Comparison of ENCODE assay signal across 13 cellular contexts in the genomic region with DNA sequence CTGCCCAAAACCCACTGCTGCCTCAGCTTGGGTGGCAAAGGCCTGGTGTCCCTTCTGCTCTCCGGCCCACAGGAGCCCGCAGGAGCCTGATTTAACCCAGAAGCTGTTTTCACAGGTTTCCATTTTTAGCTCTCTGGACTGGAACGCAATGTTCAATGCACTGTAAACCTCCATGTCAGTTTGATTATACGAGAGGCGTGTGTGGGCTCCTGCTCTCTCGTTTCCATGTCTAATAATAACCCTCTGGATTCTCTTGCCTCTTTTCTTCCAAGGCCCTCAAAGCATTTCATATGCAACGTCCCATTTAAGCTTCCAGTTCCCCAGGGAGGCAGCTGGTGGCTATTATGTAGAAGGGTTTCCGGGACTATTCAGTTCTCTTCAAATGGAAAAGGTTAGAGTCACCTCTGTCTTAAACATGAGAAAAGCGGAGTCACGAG.
DNase-seq lines count a peak whose midpoint lies in the region; ATAC-seq, FAIRE-seq and TF ChIP-seq lines count a peak whose summit lies in the region.
"Had no signal": no experiment of that assay in that cellular context is flagged by ENCODE, and none has a peak within 500 bp of the region (broad histone marks: within the 10 kb centered on the region; RNA-seq: fewer than 3 reads in every experiment).

No MANE protein-coding gene starts in this region.

- no peaks in the 10 kb centered on the region for H3K27me3 ChIP-seq in H1 (replicated peaks in 1 of 4; ENCODE audit: control insufficient read depth in 3 of 4, extremely low read depth in 1 of 4, insufficient read depth in 3 of 4, low read length in 3 of 4)
- no peaks in the 10 kb centered on the region for H3K27me3 ChIP-seq in upper lobe of right lung

- H3K4me1 Mint-ChIP-seq in activated CD4-positive, alpha-beta T cell treated with anti-CD3 and anti-CD28 coated beads, Interleukin-2, amount 10 ng/mL, durations not matched to agents 24 days and 14 days, result no peaks in the 10 kb centered on the region

- H4K91ac ChIP-seq in H1 (replicated peaks; ENCODE audit: insufficient read length, low read length), result peak overlapping the region; percentile 93

- no peaks in the 10 kb centered on the region for H4K20me1 ChIP-seq in H1 (replicated peaks in 1 of 2; ENCODE audit: control insufficient read depth in 1 of 2, insufficient read depth in 2 of 2, low read length in 2 of 2)

- peaks cover 6 to 19% (median 12%) of the 10 kb centered on the region in 4 experiments for H3K4me1 ChIP-seq in H1 (replicated peaks in 1 of 4; ENCODE audit: control insufficient read depth in 3 of 4, insufficient read depth in 4 of 4, low read length in 3 of 4)
- no peaks in the 10 kb centered on the region for H3K4me1 ChIP-seq in upper lobe of right lung

- no peak overlapping the region for H4K8ac ChIP-seq in H1 (ENCODE audit: extremely low read depth, insufficient read depth, low read length)

- peak overlapping the region; percentile 6 for H3K56ac ChIP-seq in H1 (replicated peaks; ENCODE audit: insufficient read length, low read depth, low read length)

- peak overlapping the region; percentile 94 for H2BK120ac ChIP-seq in H1 (replicated peaks; ENCODE audit: low read depth, low read length)

- TF ChIP-seq RAD21 in H1 (IDR thresholded peaks at IDR 0.05 in 1 of 2, conservative IDR thresholded peaks at IDR 0.05 in 1 of 2; ENCODE audit: low read depth in 2 of 2, low read length in 2 of 2), result no peak

- H3K23ac ChIP-seq in H1 (ENCODE audit: insufficient read length), result no peak overlapping the region

- no peak for ATAC-seq in upper lobe of right lung
- ATAC-seq in HG03135 (IDR thresholded peaks at IDR 0.05; ENCODE audit: unreplicated experiment), result no peak

- no peak for TF ChIP-seq POLR2A in H1 (IDR thresholded peaks at IDR 0.05; ENCODE audit: control extremely low read depth in 1 of 2, low read depth in 2 of 2, low read length in 2 of 2)

- no peak overlapping the region for H3K4me3 Mint-ChIP-seq in activated CD4-positive, alpha-beta T cell treated with anti-CD3 and anti-CD28 coated beads, Interleukin-2, amount 10 ng/mL, durations not matched to agents 24 days and 14 days
- H3K4me3 Mint-ChIP-seq: activated T-cell treated with anti-CD3 and anti-CD28 coated beads, Interleukin-2, amount 50 U/mL, for 24 hours; stimulated activated naive CD8-positive, alpha-beta T cell treated with anti-CD3 and anti-CD28 coated beads, Interleukin-15, Interleukin-2, amounts not matched to agents 100 ng/mL and 50 ng/mL, for 24 hours had no signal

- no peak overlapping the region for H3K9ac ChIP-seq in H1 (replicated peaks in 1 of 4; ENCODE audit: extremely low read depth in 1 of 4, low read depth in 3 of 4, low read length in 3 of 4)

- DNase-seq in NCI-H1436 (lab: John Stamatoyannopoulos, UW) (peak; percentile 10), NCI-H1436 treated with DMSO at 0.1 percent for 48 hours (lab: John Stamatoyannopoulos, UW) (no peak), H1 (ENCODE audit: low read depth in 1 of 2, low spot score in 2 of 2) (no peak), middle frontal gyrus (ENCODE audit: extremely low spot score, low spot score) (peak; percentile 9), upper lobe of right lung (no peak)
- DNase-seq in activated CD4-positive, alpha-beta T cell treated with anti-CD3 and anti-CD28 coated beads, Interleukin-2, amount 10 ng/mL, durations not matched to agents 24 days and 14 days, result no peak
- DNase-seq in stimulated activated CD4-positive, alpha-beta T cell treated with anti-CD3 and anti-CD28 coated beads, Interleukin-4, amount 100 ng/mL, for 24 hours, result no peak
- DNase-seq: activated T-cell treated with anti-CD3 and anti-CD28 coated beads, Interleukin-2, amount 50 U/mL, for 24 hours; kidney glomerular epithelial cell; NCI-H1105 treated with DMSO at 0.1 percent for 48 hours; RPMI8226 had no signal

- H2BK5ac ChIP-seq in H1 (ENCODE audit: low read depth, low read length), result peak overlapping the region; percentile 96

- H3K36me3 ChIP-seq in H1 (ENCODE audit: control insufficient read depth in 2 of 4, insufficient read depth in 4 of 4, low read length in 3 of 4) (no peaks in the 10 kb centered on the region), upper lobe of right lung (no peaks in the 10 kb centered on the region)

- H4K5ac ChIP-seq in H1 (ENCODE audit: insufficient read length, low read depth, low read length), result peak overlapping the region; percentile 55

- TF ChIP-seq EP300 in H1 (IDR thresholded peaks at IDR 0.05; ENCODE audit: borderline replicate concordance in 1 of 2, low read depth in 2 of 2, low read length in 2 of 2), result no peak

- H2BK20ac ChIP-seq in H1 (ENCODE audit: low read length), result peak overlapping the region; percentile 94

- peak overlapping the region; percentile 54 for H3K4ac ChIP-seq in H1 (replicated peaks; ENCODE audit: insufficient read length, low read depth, low read length)

- POLR2A ChIA-PET in H1 (lab: Charles Lee; ENCODE audit: partially characterized antibody), result interaction anchor here (0.9 to 2.1 kb wide), 5 partner anchors 9 to 65 kb away, joined by 3 to 6 read pairs (median 4); no protein-coding TSS in a partner anchor

- 44% methylated on average over 10 of the region's 10 CpGs; no CpG with 5 or more reads in 1 of the 2 experiments for WGBS in H1 (ENCODE audit: extremely low coverage in 1 of 2, insufficient coverage in 1 of 2, insufficient read length in 1 of 2, insufficient replicate concordance in 2 of 2, low coverage in 1 of 2, low lambda C conversion rate in 2 of 2, missing lambda C conversion rate in 1 of 2), 2 experiments

- H3K79me2 ChIP-seq in H1 (ENCODE audit: control insufficient read depth in 1 of 2, insufficient read depth in 2 of 2, low read length in 2 of 2), result no peaks in the 10 kb centered on the region

- no peaks in the 10 kb centered on the region for H3K9me3 Mint-ChIP-seq in activated CD4-positive, alpha-beta T cell treated with anti-CD3 and anti-CD28 coated beads, Interleukin-2, amount 10 ng/mL, durations not matched to agents 24 days and 14 days
- H3K9me3 Mint-ChIP-seq: activated T-cell treated with anti-CD3 and anti-CD28 coated beads, Interleukin-2, amount 50 U/mL, for 24 hours; stimulated activated naive CD8-positive, alpha-beta T cell treated with anti-CD3 and anti-CD28 coated beads, Interleukin-15, Interleukin-2, amounts not matched to agents 100 ng/mL and 50 ng/mL, for 24 hours had no signal

- H3K79me1 ChIP-seq in H1 (ENCODE audit: low read depth, low read length), result no peaks in the 10 kb centered on the region

- no peaks in the 10 kb centered on the region for H3K27me3 Mint-ChIP-seq in activated CD4-positive, alpha-beta T cell treated with anti-CD3 and anti-CD28 coated beads, Interleukin-2, amount 10 ng/mL, durations not matched to agents 24 days and 14 days

- H2BK12ac ChIP-seq in H1 (ENCODE audit: low read depth, low read length), result peak overlapping the region; percentile 83

- peak overlapping the region; percentile 24; the same call in 1 of the 2 replicates for H2AK5ac ChIP-seq in H1 (ENCODE audit: low read depth, low read length)

- H3K23me2 ChIP-seq in H1 (ENCODE audit: low read depth, low read length), result no peaks in the 10 kb centered on the region

- no peaks in the 10 kb centered on the region for H3K36me3 Mint-ChIP-seq in activated CD4-positive, alpha-beta T cell treated with anti-CD3 and anti-CD28 coated beads, Interleukin-2, amount 10 ng/mL, durations not matched to agents 24 days and 14 days (ENCODE audit: low read depth)

- FAIRE-seq in H1 (lab: Jason Lieb, UNC), result peak; percentile 52

- H3K27ac ChIP-seq in H1 (ENCODE audit: low read depth, low read length) (peak overlapping the region; percentile 27; the same call in 1 of the 2 replicates), upper lobe of right lung (peak overlapping the region; percentile 3)

- no peak overlapping the region for H3K27ac Mint-ChIP-seq in activated CD4-positive, alpha-beta T cell treated with anti-CD3 and anti-CD28 coated beads, Interleukin-2, amount 10 ng/mL, durations not matched to agents 24 days and 14 days
- H3K27ac Mint-ChIP-seq: activated T-cell treated with anti-CD3 and anti-CD28 coated beads, Interleukin-2, amount 50 U/mL, for 24 hours; stimulated activated naive CD8-positive, alpha-beta T cell treated with anti-CD3 and anti-CD28 coated beads, Interleukin-15, Interleukin-2, amounts not matched to agents 100 ng/mL and 50 ng/mL, for 24 hours had no signal

- peak overlapping the region; percentile 86; the same call in 1 of the 2 replicates for H3K18ac ChIP-seq in H1 (ENCODE audit: extremely low read depth, low read length)

- H3K4me2 ChIP-seq in H1 (ENCODE audit: insufficient read depth in 1 of 2, low read depth in 2 of 2, low read length in 2 of 2), result peak overlapping the region; percentile 23 to 43; a peak in 3 of 4 replicates

- no peaks in the 10 kb centered on the region for H3K9me3 ChIP-seq in H1 (ENCODE audit: insufficient read depth in 2 of 2, low read depth in 1 of 2, low read length in 1 of 2)
- H3K9me3 ChIP-seq in upper lobe of right lung, result no peaks in the 10 kb centered on the region

- no peak overlapping the region for H3K4me3 ChIP-seq in H1 (ENCODE audit: extremely low read depth in 1 of 4, insufficient read depth in 2 of 4, low read depth in 3 of 4, low read length in 4 of 4)
- H3K4me3 ChIP-seq in upper lobe of right lung, result no peak overlapping the region

- TF ChIP-seq CTCF in H1 (IDR thresholded peaks at IDR 0.05; ENCODE audit: control extremely low read depth in 1 of 3, insufficient read depth in 1 of 3, low read depth in 1 of 3, low read length in 3 of 3), result no peak
- no peak for TF ChIP-seq CTCF in upper lobe of right lung (IDR thresholded peaks at IDR 0.05)

- intact Hi-C loops in upper lobe of right lung (cut with DNase I), result no loop called here
- intact Hi-C loops in activated CD4-positive, alpha-beta T cell treated with anti-CD3 and anti-CD28 coated beads, Interleukin-2, amount 10 ng/mL, durations not matched to agents 24 days and 14 days (cut with micrococcal nuclease), result no loop called here

- H3K14ac ChIP-seq in H1 (ENCODE audit: insufficient read length), result no peak overlapping the region

- CTCF ChIA-PET in H1 (lab: Charles Lee; ENCODE audit: partially characterized antibody), result interaction anchor here (0.6 to 1.2 kb wide), 4 partner anchors 9 to 85 kb away, joined by 3 to 5 read pairs (median 4); no protein-coding TSS in a partner anchor

- no peak overlapping the region for H2AFZ ChIP-seq in H1 (ENCODE audit: low read length)

- no peak overlapping the region for H2BK15ac ChIP-seq in H1 (ENCODE audit: low read length)

TF ChIP-seq in H1, 55 proteins besides CTCF, POLR2A, EP300 and RAD21:
- TF ChIP-seq EZH2 (IDR thresholded peaks at IDR 0.05; ENCODE audit: low read depth, low read length, severe bottlenecking) (no peak), FOSL1 (IDR thresholded peaks at IDR 0.05; ENCODE audit: insufficient read depth, low read depth, low read length) (no peak), TCF12 (IDR thresholded peaks at IDR 0.05; ENCODE audit: low read depth, low read length) (no peak), CREB1 (IDR thresholded peaks at IDR 0.05) (no peak), POLR2AphosphoS5 (IDR thresholded peaks at IDR 0.05; ENCODE audit: low read depth, low read length) (no peak)

Comparison
In these comparisons a context has a peak if more than half of its experiments do, and no peak if none do; other contexts are left out.
1. DNase-seq: peak in NCI-H1436 (single experiment) and middle frontal gyrus (single experiment); none in NCI-H1436 treated with DMSO at 0.1 percent for 48 hours (single experiment), H1 (0 of 2), upper lobe of right lung (single experiment), activated CD4-positive, alpha-beta T cell treated with anti-CD3 and anti-CD28 coated beads, Interleukin-2, amount 10 ng/mL, durations not matched to agents 24 days and 14 days (single experiment) and stimulated activated CD4-positive, alpha-beta T cell treated with anti-CD3 and anti-CD28 coated beads, Interleukin-4, amount 100 ng/mL, for 24 hours (single experiment).